8 cellular contexts compared by ENCODE assay signal in the genomic region with DNA sequence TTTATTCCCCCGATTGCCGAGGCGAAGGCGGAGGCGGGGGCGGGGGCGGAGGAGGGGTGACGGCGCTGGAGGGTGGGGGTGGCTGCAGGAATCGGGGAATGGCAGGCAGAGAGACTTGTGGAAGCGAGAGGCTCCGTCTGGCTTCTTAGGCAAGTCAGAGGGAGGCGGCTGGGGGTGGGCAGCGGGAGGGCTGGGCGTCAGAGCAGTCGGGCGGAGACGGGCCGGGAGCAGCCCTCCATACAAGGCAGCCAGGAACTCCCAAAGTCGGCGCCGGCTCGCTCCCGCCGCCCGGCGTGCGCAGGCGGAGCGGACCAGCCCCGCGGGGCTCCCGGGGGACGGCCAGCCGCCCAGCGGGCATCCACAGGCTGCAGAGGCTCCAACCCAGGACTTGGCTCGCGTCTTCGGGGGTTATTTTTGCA. TPM values are rescaled to one million over a fixed set of nuclear protein-coding genes. Genes with fewer than 3 reads are reported as not detected.
A peak's percentile ranks its signal among the peaks of the same experiment; 100 is the strongest.
DNase-seq lines count a peak whose midpoint lies in the region; ATAC-seq and TF ChIP-seq lines count a peak whose summit lies in the region.

No MANE protein-coding gene starts in this region.

- peaks cover 9% of the 10 kb centered on the region in 2 donors for H3K4me1 ChIP-seq in duodenal mucosa (ENCODE audit: control insufficient read depth in 1 of 2, insufficient read depth in 2 of 2, low read length in 2 of 2)
- peaks cover 0 to 32% (median 17%) of the 10 kb centered on the region in 4 donors for H3K4me1 ChIP-seq in stomach
- no peaks in the 10 kb centered on the region for H3K4me1 ChIP-seq in effector memory CD4-positive, alpha-beta T cell (ENCODE audit: control insufficient read depth, insufficient read depth, low read length, poor library complexity, severe bottlenecking)

- 0 to 1% methylated on average over 22 to 26 of the region's 39 CpGs for WGBS in lower leg skin, 2 donors
- 0 to 3% (median 1%) methylated on average over 14 to 39 of the region's 39 CpGs for WGBS in stomach, 5 donors

- H3K4me3 ChIP-seq in duodenal mucosa (ENCODE audit: low read depth in 1 of 2, low read length in 2 of 2) (peak overlapping the region; percentile 63 to 84), lower leg skin (ENCODE audit: low read depth, poor library complexity, severe bottlenecking) (peak overlapping the region; percentile 86), stomach (peak overlapping the region; percentile 72 to 84 (median 82))
- H3K4me3 ChIP-seq in effector memory CD4-positive, alpha-beta T cell (ENCODE audit: insufficient read depth, low read depth, low read length, poor library complexity, severe bottlenecking), result no peak overlapping the region

- peaks cover 7 to 9% of the 10 kb centered on the region in 2 donors for H3K27me3 ChIP-seq in duodenal mucosa (ENCODE audit: control insufficient read depth in 1 of 2, insufficient read depth in 2 of 2, low read length in 2 of 2)
- H3K27me3 ChIP-seq in stomach, result peaks cover 0 to 26% (median 14%) of the 10 kb centered on the region in 3 donors
- H3K27me3 ChIP-seq in effector memory CD4-positive, alpha-beta T cell (replicated peaks; ENCODE audit: control insufficient read depth, insufficient read depth, low read length, poor library complexity, severe bottlenecking), result no peaks in the 10 kb centered on the region

- TF ChIP-seq POLR2A in lower leg skin (IDR thresholded peaks at IDR 0.05) (no peak), stomach (IDR thresholded peaks at IDR 0.05) (no peak)

- H3K9me3 ChIP-seq in duodenal mucosa (ENCODE audit: control insufficient read depth in 1 of 2, low read length in 2 of 2), result no peaks in the 10 kb centered on the region
- H3K9me3 ChIP-seq in stomach, result no peaks in the 10 kb centered on the region
- H3K9me3 ChIP-seq in effector memory CD4-positive, alpha-beta T cell (ENCODE audit: control insufficient read depth, low read length), result no peaks in the 10 kb centered on the region

- no peak for TF ChIP-seq EP300 in stomach (IDR thresholded peaks at IDR 0.05)

- DNase-seq in DMS79 treated with DMSO at 0.1 percent for 48 hours (lab: John Stamatoyannopoulos, UW) (peak; percentile 71), HuH-7 (ENCODE audit: low spot score) (peak; percentile 49), SHP77 (lab: John Stamatoyannopoulos, UW) (peak; percentile 58 to 79), lower leg skin (ENCODE audit: low spot score in 2 of 2) (peak; percentile 57 to 94), stomach (peak; percentile 64)
- DNase-seq in effector memory CD4-positive, alpha-beta T cell, result no peak

- H3K36me3 ChIP-seq in duodenal mucosa (ENCODE audit: control insufficient read depth in 1 of 2, insufficient read depth in 2 of 2, low read length in 2 of 2) (no peaks in the 10 kb centered on the region), stomach (no peaks in the 10 kb centered on the region)
- H3K36me3 ChIP-seq in effector memory CD4-positive, alpha-beta T cell (ENCODE audit: control insufficient read depth, insufficient read depth, low read length), result no peaks in the 10 kb centered on the region

- H3K9ac ChIP-seq in duodenal mucosa (ENCODE audit: low read depth in 1 of 2, low read length in 2 of 2), result peak overlapping the region; percentile 30 to 33

- no peak for ATAC-seq in HG03039 (IDR thresholded peaks at IDR 0.05; ENCODE audit: unreplicated experiment)

- H3K27ac ChIP-seq in duodenal mucosa (ENCODE audit: low read depth, low read length) (peak overlapping the region; percentile 78), stomach (peak overlapping the region; percentile 88 to 92 (median 90))
- no peak overlapping the region for H3K27ac ChIP-seq in effector memory CD4-positive, alpha-beta T cell (ENCODE audit: insufficient read depth, low read length, poor library complexity, severe bottlenecking)

- TF ChIP-seq CTCF in lower leg skin (IDR thresholded peaks at IDR 0.05) (no peak), stomach (IDR thresholded peaks at IDR 0.05) (peak in 3 of 7 experiments; percentile 10 to 14 (median 11))

- intact Hi-C loops in lower leg skin (cut with DNase I; ENCODE audit: low total_unique reads), result no loop called here
- intact Hi-C loops in stomach (cut with DNase I; ENCODE audit: low total_unique reads), result no loop called here

RNA-seq across cellular contexts. Expression of a gene that starts 0.2 kb away (rescaled TPM):
- total RNA-seq in lower leg skin (10 to 100 TPM in 2 of 4 donors, 1 to 10 TPM in 2; 3.0 to 15.7 (median 8.6) TPM), stomach (10 to 100 TPM in 3 of 5 donors, 1 to 10 TPM in 2; 4.1 to 72.7 (median 29.0) TPM)
- 1 to 10 TPM; 1.8 to 2.7 (median 2.6) TPM for polyA plus RNA-seq in stomach

Comparison
In these comparisons a context has a peak if more than half of its experiments do, and no peak if none do; other contexts are left out.
1. DNase-seq: peak in DMS79 treated with DMSO at 0.1 percent for 48 hours (single experiment), HuH-7 (single experiment), SHP77 (2 of 2), lower leg skin (2 of 2) and stomach (single experiment); none in effector memory CD4-positive, alpha-beta T cell (0 of 3).